2 cellular contexts compared by ENCODE assay signal in genomic region chr10:21574514-21574913, GRCh38. TPM values are rescaled to one million over a fixed set of nuclear protein-coding genes. Genes with fewer than 3 reads are reported as not detected.
"Had no signal": no experiment of that assay in that cellular context is flagged by ENCODE, and none has a peak within 500 bp of the region (broad histone marks: within the 10 kb centered on the region; RNA-seq: fewer than 3 reads in every experiment).

No MANE protein-coding gene starts in this region.

RNA-seq across cellular contexts. Expression of gene SKIDA1, which starts 49.0 kb away (rescaled TPM):
- total RNA-seq: GM23248, HT-29 had no signal
